1 cellular context compared by ENCODE assay signal in the genomic region with DNA sequence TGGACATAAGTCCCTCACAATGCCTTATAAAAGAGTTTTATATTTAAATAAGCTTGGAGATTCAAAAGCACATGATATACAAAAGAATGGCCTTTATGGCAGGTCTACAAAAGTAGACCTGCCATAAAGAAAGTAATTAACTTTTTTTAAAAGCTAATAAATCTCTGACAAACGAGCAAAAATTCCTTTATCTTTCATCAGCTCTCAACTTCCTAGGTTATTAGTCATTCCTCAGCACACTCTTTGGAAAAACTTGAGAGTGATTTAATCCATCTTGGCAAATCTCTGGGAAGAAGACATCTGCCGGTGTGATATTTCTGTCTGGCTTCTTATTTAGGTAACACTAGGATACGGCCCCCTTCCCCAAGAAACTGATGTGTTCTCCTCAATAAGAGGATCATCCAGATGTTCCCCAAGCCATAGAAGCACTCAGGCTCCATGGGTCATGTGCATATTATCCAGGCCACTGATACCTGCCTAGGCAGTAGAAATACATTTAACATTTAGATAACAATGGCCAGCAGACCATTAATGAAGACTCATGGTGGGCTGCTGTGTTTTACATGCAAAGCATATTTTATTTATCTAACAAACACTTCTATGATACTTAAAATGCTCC.
TF ChIP-seq lines count a peak whose summit lies in the region.

No MANE protein-coding gene starts in this region.

TF ChIP-seq in SK-N-SH, 30 proteins besides CTCF, POLR2A, EP300 and RAD21:
- TF ChIP-seq MAX (IDR thresholded peaks at IDR 0.05; ENCODE audit: low read depth), result peak; percentile 44; the same call in 1 of the 2 replicates
- TF ChIP-seq NFIC (IDR thresholded peaks at IDR 0.05; ENCODE audit: borderline replicate concordance), result peak; percentile 72
- no peak for TF ChIP-seq REST (IDR thresholded peaks at IDR 0.05; ENCODE audit: low read depth, low read length)
- no peak for TF ChIP-seq YY1 (IDR thresholded peaks at IDR 0.05; ENCODE audit: low read depth)
- no peak for TF ChIP-seq CHD2 (IDR thresholded peaks at IDR 0.05; ENCODE audit: low read length, partially characterized antibody)
- peak; percentile 94 for TF ChIP-seq JUND (IDR thresholded peaks at IDR 0.05)
- no peak for TF ChIP-seq FOXJ3 (CRISPR knock-in tag; IDR thresholded peaks at IDR 0.05)
- TF ChIP-seq RCOR1 (IDR thresholded peaks at IDR 0.05; ENCODE audit: low read length), result no peak
- peak; percentile 44; the same call in 1 of the 2 replicates for TF ChIP-seq POLR2AphosphoS5 (IDR thresholded peaks at IDR 0.05; ENCODE audit: low read depth, low read length)
- peak; percentile 87; the same call in 1 of the 2 replicates for TF ChIP-seq FOSL2 (IDR thresholded peaks at IDR 0.05; ENCODE audit: borderline replicate concordance, low read depth)
- no peak for TF ChIP-seq NRF1 (IDR thresholded peaks at IDR 0.05; ENCODE audit: low read depth, low read length)
- TF ChIP-seq EZH2phosphoT487 (IDR thresholded peaks at IDR 0.05; ENCODE audit: borderline replicate concordance, low read depth), result no peak
- TF ChIP-seq GATA2 (CRISPR knock-in tag; IDR thresholded peaks at IDR 0.05), result no peak
- TF ChIP-seq MEF2A (IDR thresholded peaks at IDR 0.05; ENCODE audit: borderline replicate concordance, low read depth), result peak; percentile 52; the same call in 1 of the 2 replicates
- peak; percentile 29; the same call in 1 of the 2 replicates for TF ChIP-seq RXRA (IDR thresholded peaks at IDR 0.05; ENCODE audit: borderline replicate concordance, low read depth)
- peak; percentile 78; the same call in 1 of the 2 replicates for TF ChIP-seq TEAD4 (IDR thresholded peaks at IDR 0.05; ENCODE audit: borderline replicate concordance, insufficient read depth)
- TF ChIP-seq, protein P1, sequence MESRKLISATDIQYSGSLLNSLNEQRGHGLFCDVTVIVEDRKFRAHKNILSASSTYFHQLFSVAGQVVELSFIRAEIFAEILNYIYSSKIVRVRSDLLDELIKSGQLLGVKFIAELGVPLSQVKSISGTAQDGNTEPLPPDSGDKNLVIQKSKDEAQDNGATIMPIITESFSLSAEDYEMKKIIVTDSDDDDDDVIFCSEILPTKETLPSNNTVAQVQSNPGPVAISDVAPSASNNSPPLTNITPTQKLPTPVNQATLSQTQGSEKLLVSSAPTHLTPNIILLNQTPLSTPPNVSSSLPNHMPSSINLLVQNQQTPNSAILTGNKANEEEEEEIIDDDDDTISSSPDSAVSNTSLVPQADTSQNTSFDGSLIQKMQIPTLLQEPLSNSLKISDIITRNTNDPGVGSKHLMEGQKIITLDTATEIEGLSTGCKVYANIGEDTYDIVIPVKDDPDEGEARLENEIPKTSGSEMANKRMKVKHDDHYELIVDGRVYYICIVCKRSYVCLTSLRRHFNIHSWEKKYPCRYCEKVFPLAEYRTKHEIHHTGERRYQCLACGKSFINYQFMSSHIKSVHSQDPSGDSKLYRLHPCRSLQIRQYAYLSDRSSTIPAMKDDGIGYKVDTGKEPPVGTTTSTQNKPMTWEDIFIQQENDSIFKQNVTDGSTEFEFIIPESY (IDR thresholded peaks at IDR 0.05; ENCODE audit: borderline replicate concordance, low read depth), result 0 out of 2 replicates have a peak, but pooled peaks have one; percentile 38
- no peak for TF ChIP-seq USF2 (IDR thresholded peaks at IDR 0.05; ENCODE audit: borderline replicate concordance, low read depth, low read length)
- no peak for TF ChIP-seq SMC3 (IDR thresholded peaks at IDR 0.05; ENCODE audit: low read depth, low read length)
- TF ChIP-seq TCF12 (IDR thresholded peaks at IDR 0.05), result peak; percentile 90
- no peak for TF ChIP-seq RFX5 (IDR thresholded peaks at IDR 0.05; ENCODE audit: low read length)
- no peak for TF ChIP-seq MXI1 (IDR thresholded peaks at IDR 0.05; ENCODE audit: low read depth, low read length)
- TF ChIP-seq ELF1 (IDR thresholded peaks at IDR 0.05), result no peak
- peak; percentile 92 for TF ChIP-seq PBX3 (IDR thresholded peaks at IDR 0.05)
- TF ChIP-seq, protein P2, sequence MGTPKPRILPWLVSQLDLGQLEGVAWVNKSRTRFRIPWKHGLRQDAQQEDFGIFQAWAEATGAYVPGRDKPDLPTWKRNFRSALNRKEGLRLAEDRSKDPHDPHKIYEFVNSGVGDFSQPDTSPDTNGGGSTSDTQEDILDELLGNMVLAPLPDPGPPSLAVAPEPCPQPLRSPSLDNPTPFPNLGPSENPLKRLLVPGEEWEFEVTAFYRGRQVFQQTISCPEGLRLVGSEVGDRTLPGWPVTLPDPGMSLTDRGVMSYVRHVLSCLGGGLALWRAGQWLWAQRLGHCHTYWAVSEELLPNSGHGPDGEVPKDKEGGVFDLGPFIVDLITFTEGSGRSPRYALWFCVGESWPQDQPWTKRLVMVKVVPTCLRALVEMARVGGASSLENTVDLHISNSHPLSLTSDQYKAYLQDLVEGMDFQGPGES (IDR thresholded peaks at IDR 0.05; ENCODE audit: low read depth, low read length), result no peak
- TF ChIP-seq TAF1 (IDR thresholded peaks at IDR 0.05; ENCODE audit: borderline replicate concordance, low read depth, low read length), result no peak
- TF ChIP-seq SIN3A (IDR thresholded peaks at IDR 0.05; ENCODE audit: borderline replicate concordance, low read depth, low read length), result no peak
- TF ChIP-seq, protein P3, sequence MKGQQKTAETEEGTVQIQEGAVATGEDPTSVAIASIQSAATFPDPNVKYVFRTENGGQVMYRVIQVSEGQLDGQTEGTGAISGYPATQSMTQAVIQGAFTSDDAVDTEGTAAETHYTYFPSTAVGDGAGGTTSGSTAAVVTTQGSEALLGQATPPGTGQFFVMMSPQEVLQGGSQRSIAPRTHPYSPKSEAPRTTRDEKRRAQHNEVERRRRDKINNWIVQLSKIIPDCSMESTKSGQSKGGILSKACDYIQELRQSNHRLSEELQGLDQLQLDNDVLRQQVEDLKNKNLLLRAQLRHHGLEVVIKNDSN (IDR thresholded peaks at IDR 0.05; ENCODE audit: borderline replicate concordance, low read depth), result no peak
- TF ChIP-seq GABPA (IDR thresholded peaks at IDR 0.05; ENCODE audit: low read depth), result no peak
- no peak for TF ChIP-seq FOXM1 (IDR thresholded peaks at IDR 0.05; ENCODE audit: low read depth)
